Comparison of ENCODE assay signal across 8 cellular contexts in genomic region chr19:40691421-40692211, GRCh38. TPM values are rescaled to one million over a fixed set of nuclear protein-coding genes. Genes with fewer than 3 reads are reported as not detected.
A peak's percentile ranks its signal among the peaks of the same experiment; 100 is the strongest.
DNase-seq lines count a peak whose midpoint lies in the region; ATAC-seq and TF ChIP-seq lines count a peak whose summit lies in the region.

No MANE protein-coding gene starts in this region.

- H3K4me1 ChIP-seq in ES-I3 (ENCODE audit: insufficient read depth, low read length) (peaks cover 5% of the 10 kb centered on the region; the same call in 1 of the 2 replicates), prostate gland (replicated peaks) (peaks cover 16% of the 10 kb centered on the region)

- no peak for TF ChIP-seq CTCF in coronary artery (IDR thresholded peaks at IDR 0.05)
- no peak for TF ChIP-seq CTCF in prostate gland (IDR thresholded peaks at IDR 0.05)
- TF ChIP-seq CTCF in GM13976 (IDR thresholded peaks at IDR 0.05; ENCODE audit: borderline replicate concordance, control extremely low read depth, extremely low read depth, insufficient read depth, missing control alignments): no peak

- H3K36me3 ChIP-seq in ES-I3 (ENCODE audit: insufficient read depth, low read length): 0 out of 2 replicates have a peak, but pooled peaks cover 2% of the 10 kb centered on the region
- H3K36me3 ChIP-seq in prostate gland: no peaks in the 10 kb centered on the region

- peak overlapping the region; percentile 91 for H3K4me3 ChIP-seq in coronary artery
- peak overlapping the region in 1 of 2 donors; percentile 84 for H3K4me3 ChIP-seq in prostate gland

- TF ChIP-seq POLR2A in prostate gland (IDR thresholded peaks at IDR 0.05): no peak

- DNase-seq in NCI-H2171 (lab: John Stamatoyannopoulos, UW): peak; percentile 96
- no peak for DNase-seq in coronary artery (ENCODE audit: low spot score)
- no peak for DNase-seq in prostate gland (ENCODE audit: low spot score)
- DNase-seq in GM13976 (ENCODE audit: low spot score): no peak
- no peak for DNase-seq in KBM-7

- H3K27ac ChIP-seq in coronary artery (peak overlapping the region; percentile 95 to 96), prostate gland (peak overlapping the region; percentile 74 to 83)

- H3K9ac ChIP-seq in ES-I3 (ENCODE audit: low read depth, low read length): peak overlapping the region; percentile 85; the same call in 1 of the 2 replicates

- ATAC-seq in HG02642 (IDR thresholded peaks at IDR 0.05; ENCODE audit: poor library complexity, unreplicated experiment) (no peak), GM19324 (IDR thresholded peaks at IDR 0.05; ENCODE audit: low FRiP score, unreplicated experiment) (no peak)

- H3K9me3 ChIP-seq in ES-I3 (ENCODE audit: control insufficient read depth, insufficient read depth, low read length) (no peaks in the 10 kb centered on the region), prostate gland (no peaks in the 10 kb centered on the region)

- intact Hi-C loops in prostate gland (cut with DNase I): loop anchor here (2.0 kb wide), 1 partner anchor 59 kb away; the partner anchor contains the start of genes ACTMAP and SNRPA

- in situ Hi-C loops in GM13976 (cut with MboI; ENCODE audit: low sequenced_read_pairs, unreplicated experiment) (no loop called here), KBM-7 (cut with MboI; ENCODE audit: low pct_unique_long_range_greater_than_20kb, low sequenced_read_pairs) (loop anchor here (25.0 kb wide), 1 partner anchor 446 kb away; no protein-coding TSS in a partner anchor)

- 50% methylated on average over 23 of the region's 24 CpGs for whole genome bisulfite sequencing in prostate gland

- no peaks in the 10 kb centered on the region for H3K27me3 ChIP-seq in prostate gland (replicated peaks; ENCODE audit: insufficient read depth)

RNA-seq across cellular contexts. Expression of gene NUMBL, which starts 1.2 kb away (rescaled TPM):
- 100 to 1,000 TPM in 1 of 2 donors, 10 to 100 TPM in 1; 24.3 to 102 TPM for total RNA-seq in prostate gland

RNA-seq across cellular contexts. Expression of gene COQ8B, which starts 25.1 kb away (rescaled TPM):
- 10 to 100 TPM; 61.2 to 64.4 TPM for total RNA-seq in prostate gland

RNA-seq across cellular contexts. Expression of gene ITPKC, which starts 25.3 kb away (rescaled TPM):
- 10 to 100 TPM; 40.8 to 44.5 TPM for total RNA-seq in prostate gland

RNA-seq across cellular contexts. Expression of gene ACTMAP, which starts 58.7 kb away (rescaled TPM):
- total RNA-seq in prostate gland: 10 to 100 TPM in 1 of 2 donors, 1 to 10 TPM in 1; 4.4 to 25.2 TPM

RNA-seq across cellular contexts. Expression of gene SNRPA, which starts 59.4 kb away (rescaled TPM):
- 10 to 100 TPM; 70.3 to 92.2 TPM for total RNA-seq in prostate gland
